In genomic region chr5:54851449-54851848, GRCh38 we compare ENCODE assay signal across 30 cellular contexts.
"Had no signal": no experiment of that assay in that cellular context is flagged by ENCODE, and none has a peak within 500 bp of the region (broad histone marks: within the 10 kb centered on the region; RNA-seq: fewer than 3 reads in every experiment).

No MANE protein-coding gene starts in this region.

- DNase-seq: activated CD4-positive, alpha-beta T cell treated with anti-CD3 and anti-CD28 coated beads, Interleukin-2, amount 10 ng/mL, durations not matched to agents 24 days and 14 days; activated CD4-positive, alpha-beta T cell treated with anti-CD3 and anti-CD28 coated beads, Interleukin-2, amount 50 U/mL, for 4 hours; activated CD8-positive, alpha-beta T cell treated with anti-CD3 and anti-CD28 coated beads for 36 hours; activated gamma-delta T cell; activated naive CD4-positive, alpha-beta T cell treated with Interleukin-2 at 50 U/mL for 16 hours; activated naive CD8-positive, alpha-beta T cell treated with anti-CD3 and anti-CD28 coated beads, Interleukin-2, amount 10 ng/mL, durations not matched to agents 7 days and 5 days; activated T-cell treated with anti-CD3 and anti-CD28 coated beads, Interleukin-2, amount 50 U/mL, for 1 hour; activated T-cell treated with anti-CD3 and anti-CD28 coated beads, Interleukin-2, amount 50 U/mL, for 72 hours; amygdala; central memory CD4-positive, alpha-beta T cell; NCI-H1105; NCI-H1417 treated with DMSO at 0.1 percent for 48 hours; NCI-H187 treated with DMSO at 0.1 percent for 48 hours; NCI-H2081; NCI-H2171 treated with DMSO at 0.1 percent for 48 hours; NCI-H2227 treated with DMSO at 0.1 percent for 48 hours; NCI-H446; NCI-H510A treated with DMSO at 0.1 percent for 48 hours; NCI-H69; NCI-H82; SHP77 treated with DMSO at 0.1 percent for 48 hours; SK-N-SH had no signal

- H3K4me3 Mint-ChIP-seq: activated CD4-positive, alpha-beta T cell treated with anti-CD3 and anti-CD28 coated beads, Interleukin-2, amount 10 ng/mL, durations not matched to agents 24 days and 14 days; activated CD8-positive, alpha-beta T cell treated with anti-CD3 and anti-CD28 coated beads for 36 hours; activated naive CD4-positive, alpha-beta T cell treated with anti-CD3 and anti-CD28 coated beads, Interleukin-2, amount 50 U/mL, for 24 hours; activated naive CD8-positive, alpha-beta T cell treated with anti-CD3 and anti-CD28 coated beads, Interleukin-2, amount 10 ng/mL, durations not matched to agents 7 days and 5 days; activated T-cell treated with anti-CD3 and anti-CD28 coated beads, Interleukin-2, amount 50 U/mL, for 72 hours; activated T-helper 17 cell treated with anti-CD3 and anti-CD28 coated beads, Interleukin-2, amount 50 U/mL, for 72 hours; T-helper 1 cell treated with Interleukin-12 subunit alpha and Interleukin-12 subunit beta and Interleukin-4 antibody, amounts not matched to agents 30 μg/mL and 1 μg/mL, for 36 hours; T-helper 2 cell treated with Interferon-gamma antibody and Interleukin-4, amounts not matched to agents 5 μg/mL and 100 μg/mL, for 36 hours had no signal

- H3K9ac ChIP-seq: SK-N-SH had no signal

- H3K36me3 ChIP-seq: ascending aorta, SJSA1 had no signal

- H3K9me2 ChIP-seq: SK-N-SH had no signal

- FAIRE-seq: TTC549 had no signal

- H3K27ac ChIP-seq: ascending aorta, SJSA1 had no signal

- H3K27me3 ChIP-seq: ascending aorta, SJSA1 had no signal

- H3K4me3 ChIP-seq: ascending aorta, K562, SJSA1 had no signal

- ATAC-seq: activated CD8-positive, alpha-beta T cell treated with anti-CD3 and anti-CD28 coated beads for 36 hours; activated T-helper 17 cell treated with anti-CD3 and anti-CD28 coated beads, Interleukin-2, amount 50 U/mL, for 72 hours; K562 had no signal

- H3K9me3 ChIP-seq: ascending aorta, SJSA1, SK-N-SH had no signal

- H3K4me1 ChIP-seq: ascending aorta, SJSA1 had no signal

- H3K36me3 Mint-ChIP-seq: activated naive CD4-positive, alpha-beta T cell treated with anti-CD3 and anti-CD28 coated beads, Interleukin-2, amount 50 U/mL, for 24 hours; activated naive CD8-positive, alpha-beta T cell treated with anti-CD3 and anti-CD28 coated beads, Interleukin-2, amount 10 ng/mL, durations not matched to agents 7 days and 5 days had no signal

- H3K4me1 Mint-ChIP-seq: activated CD4-positive, alpha-beta T cell treated with anti-CD3 and anti-CD28 coated beads, Interleukin-2, amount 10 ng/mL, durations not matched to agents 24 days and 14 days; activated naive CD4-positive, alpha-beta T cell treated with anti-CD3 and anti-CD28 coated beads, Interleukin-2, amount 50 U/mL, for 24 hours; activated T-helper 17 cell treated with anti-CD3 and anti-CD28 coated beads, Interleukin-2, amount 50 U/mL, for 72 hours had no signal

- H3K27ac Mint-ChIP-seq: activated CD4-positive, alpha-beta T cell treated with anti-CD3 and anti-CD28 coated beads, Interleukin-2, amount 10 ng/mL, durations not matched to agents 24 days and 14 days; activated CD8-positive, alpha-beta T cell treated with anti-CD3 and anti-CD28 coated beads for 36 hours; activated naive CD4-positive, alpha-beta T cell treated with anti-CD3 and anti-CD28 coated beads, Interleukin-2, amount 50 U/mL, for 24 hours; activated naive CD8-positive, alpha-beta T cell treated with anti-CD3 and anti-CD28 coated beads, Interleukin-2, amount 10 ng/mL, durations not matched to agents 7 days and 5 days; activated T-cell treated with anti-CD3 and anti-CD28 coated beads, Interleukin-2, amount 50 U/mL, for 72 hours; activated T-helper 17 cell treated with anti-CD3 and anti-CD28 coated beads, Interleukin-2, amount 50 U/mL, for 72 hours; T-helper 1 cell treated with Interleukin-12 subunit alpha and Interleukin-12 subunit beta and Interleukin-4 antibody, amounts not matched to agents 30 μg/mL and 1 μg/mL, for 36 hours; T-helper 2 cell treated with Interferon-gamma antibody and Interleukin-4, amounts not matched to agents 5 μg/mL and 100 μg/mL, for 36 hours had no signal

- H3K9me3 Mint-ChIP-seq: activated naive CD4-positive, alpha-beta T cell treated with anti-CD3 and anti-CD28 coated beads, Interleukin-2, amount 50 U/mL, for 24 hours; activated T-helper 17 cell treated with anti-CD3 and anti-CD28 coated beads, Interleukin-2, amount 50 U/mL, for 72 hours; T-helper 2 cell treated with Interferon-gamma antibody and Interleukin-4, amounts not matched to agents 5 μg/mL and 100 μg/mL, for 36 hours had no signal

- H3K4me2 ChIP-seq: SK-N-SH had no signal
